ENCODE assay signal across 13 cellular contexts in genomic region chr12:106987846-106988245, GRCh38. TPM values are rescaled to one million over a fixed set of nuclear protein-coding genes. Genes with fewer than 3 reads are reported as not detected.
DNase-seq lines count a peak whose midpoint lies in the region; ATAC-seq and TF ChIP-seq lines count a peak whose summit lies in the region.
"Had no signal": no experiment of that assay in that cellular context is flagged by ENCODE, and none has a peak within 500 bp of the region (broad histone marks: within the 10 kb centered on the region; RNA-seq: fewer than 3 reads in every experiment).

No MANE protein-coding gene starts in this region.

- peak overlapping the region; percentile 65 to 87 for H3K27ac ChIP-seq in left lung
- H3K27ac ChIP-seq in thyroid gland: peak overlapping the region in 2 of 3 donors; percentile 76 to 93
- H3K27ac ChIP-seq: WERI-Rb-1 had no signal

- TF ChIP-seq POLR2A in thyroid gland (IDR thresholded peaks at IDR 0.05): no peak

- peak; percentile 6 for ATAC-seq in left lung

- TF ChIP-seq CTCF in left lung (IDR thresholded peaks at IDR 0.05) (no peak), thyroid gland (IDR thresholded peaks at IDR 0.05) (no peak)

- H3K4me3 ChIP-seq in left lung (no peak overlapping the region), thyroid gland (replicated peaks in 1 of 3) (no peak overlapping the region)

- peaks cover 21% of the 10 kb centered on the region for H3K36me3 Mint-ChIP-seq in activated naive CD4-positive, alpha-beta T cell treated with anti-CD3 and anti-CD28 coated beads, Interleukin-2, amount 10 ng/mL, durations not matched to agents 7 days and 5 days
- H3K36me3 Mint-ChIP-seq in activated T-helper 1 cell treated with anti-CD3 and anti-CD28 coated beads, Interleukin-12 subunit alpha, Interleukin-12 subunit beta, Interleukin-2, Interleukin-4 antibody, amounts not matched to agents 30 ng/mL and 10 ng/mL and 1 ng/mL, durations not matched to agents 14 hours and 24 hours and 36 hours (ENCODE audit: low read depth): peaks cover 23% of the 10 kb centered on the region

- DNase-seq in activated naive CD4-positive, alpha-beta T cell treated with anti-CD3 and anti-CD28 coated beads, Interleukin-2, amount 10 ng/mL, durations not matched to agents 7 days and 5 days: no peak
- no peak for DNase-seq in activated naive CD4-positive, alpha-beta T cell treated with anti-CD3 and anti-CD28 coated beads, Interleukin-2, amount 50 U/mL, for 16 hours
- no peak for DNase-seq in activated T-helper 1 cell treated with anti-CD3 and anti-CD28 coated beads, Interleukin-12 subunit alpha, Interleukin-12 subunit beta, Interleukin-2, Interleukin-4 antibody, amounts not matched to agents 30 ng/mL and 10 ng/mL and 1 ng/mL, durations not matched to agents 14 hours and 24 hours and 36 hours (ENCODE audit: low spot score)
- DNase-seq in left lung (no peak), thyroid gland (peak; percentile 35 to 40), T1000 (lab: John Stamatoyannopoulos, UW) (no peak), NCI-H187 (lab: John Stamatoyannopoulos, UW) (no peak), putamen (ENCODE audit: low spot score) (no peak)
- DNase-seq: COR-L47; lower lobe of right lung; NCI-H1930; stimulated activated CD4-positive, alpha-beta T cell treated with anti-CD3 and anti-CD28 coated beads, Interleukin-4, amount 100 ng/mL, for 4 hours; WERI-Rb-1 had no signal

- intact Hi-C loops in activated T-helper 1 cell treated with anti-CD3 and anti-CD28 coated beads, Interleukin-12 subunit alpha, Interleukin-12 subunit beta, Interleukin-2, Interleukin-4 antibody, amounts not matched to agents 30 ng/mL and 10 ng/mL and 1 ng/mL, durations not matched to agents 14 hours and 24 hours and 36 hours (cut with micrococcal nuclease): loop anchor here (1.0 to 2.0 kb wide), 4 partner anchors 39 to 685 kb away; partner anchors contain the start of genes CRY1 and TCP11L2
- intact Hi-C loops in left lung (cut with DNase I): no loop called here
- intact Hi-C loops in thyroid gland (cut with DNase I): no loop called here

- CTCF ChIA-PET in activated naive CD4-positive, alpha-beta T cell treated with anti-CD3 and anti-CD28 coated beads, Interleukin-2, amount 10 ng/mL, durations not matched to agents 7 days and 5 days (lab: Charles Lee): interaction anchor here (1.3 kb wide), 1 partner anchor 27 kb away, joined by 5 read pairs; no protein-coding TSS in a partner anchor

- H3K27me3 Mint-ChIP-seq in activated naive CD4-positive, alpha-beta T cell treated with anti-CD3 and anti-CD28 coated beads, Interleukin-2, amount 10 ng/mL, durations not matched to agents 7 days and 5 days: no peaks in the 10 kb centered on the region
- H3K27me3 Mint-ChIP-seq in activated T-helper 1 cell treated with anti-CD3 and anti-CD28 coated beads, Interleukin-12 subunit alpha, Interleukin-12 subunit beta, Interleukin-2, Interleukin-4 antibody, amounts not matched to agents 30 ng/mL and 10 ng/mL and 1 ng/mL, durations not matched to agents 14 hours and 24 hours and 36 hours (ENCODE audit: insufficient read depth): peaks cover 2% of the 10 kb centered on the region

- no peaks in the 10 kb centered on the region for H3K27me3 ChIP-seq in left lung
- H3K27me3 ChIP-seq in thyroid gland: no peaks in the 10 kb centered on the region

- H3K4me1 ChIP-seq in left lung: peaks cover 7 to 22% of the 10 kb centered on the region in 2 donors
- H3K4me1 ChIP-seq in thyroid gland: peaks cover 17 to 33% of the 10 kb centered on the region in 2 donors

- H3K9me3 Mint-ChIP-seq in activated naive CD4-positive, alpha-beta T cell treated with anti-CD3 and anti-CD28 coated beads, Interleukin-2, amount 10 ng/mL, durations not matched to agents 7 days and 5 days: peaks cover 5% of the 10 kb centered on the region
- H3K9me3 Mint-ChIP-seq in activated T-helper 1 cell treated with anti-CD3 and anti-CD28 coated beads, Interleukin-12 subunit alpha, Interleukin-12 subunit beta, Interleukin-2, Interleukin-4 antibody, amounts not matched to agents 30 ng/mL and 10 ng/mL and 1 ng/mL, durations not matched to agents 14 hours and 24 hours and 36 hours: no peaks in the 10 kb centered on the region

- H3K36me3 ChIP-seq in left lung (peaks cover 0 to 5% of the 10 kb centered on the region in 2 donors), thyroid gland (no peaks in the 10 kb centered on the region)

- peaks cover 37% of the 10 kb centered on the region for H3K4me1 Mint-ChIP-seq in activated naive CD4-positive, alpha-beta T cell treated with anti-CD3 and anti-CD28 coated beads, Interleukin-2, amount 10 ng/mL, durations not matched to agents 7 days and 5 days
- H3K4me1 Mint-ChIP-seq in activated T-helper 1 cell treated with anti-CD3 and anti-CD28 coated beads, Interleukin-12 subunit alpha, Interleukin-12 subunit beta, Interleukin-2, Interleukin-4 antibody, amounts not matched to agents 30 ng/mL and 10 ng/mL and 1 ng/mL, durations not matched to agents 14 hours and 24 hours and 36 hours (ENCODE audit: low read depth): peaks cover 41% of the 10 kb centered on the region

- WGBS in thyroid gland, 2 donors: 28 to 52% methylated on average over 6 of the region's 6 CpGs

- no peak overlapping the region for H3K27ac Mint-ChIP-seq in activated naive CD4-positive, alpha-beta T cell treated with anti-CD3 and anti-CD28 coated beads, Interleukin-2, amount 10 ng/mL, durations not matched to agents 7 days and 5 days
- H3K27ac Mint-ChIP-seq in activated T-helper 1 cell treated with anti-CD3 and anti-CD28 coated beads, Interleukin-12 subunit alpha, Interleukin-12 subunit beta, Interleukin-2, Interleukin-4 antibody, amounts not matched to agents 30 ng/mL and 10 ng/mL and 1 ng/mL, durations not matched to agents 14 hours and 24 hours and 36 hours: no peak overlapping the region

- peak overlapping the region; percentile 86 for H3K4me3 Mint-ChIP-seq in activated naive CD4-positive, alpha-beta T cell treated with anti-CD3 and anti-CD28 coated beads, Interleukin-2, amount 10 ng/mL, durations not matched to agents 7 days and 5 days
- peak overlapping the region; percentile 74 for H3K4me3 Mint-ChIP-seq in activated T-helper 1 cell treated with anti-CD3 and anti-CD28 coated beads, Interleukin-12 subunit alpha, Interleukin-12 subunit beta, Interleukin-2, Interleukin-4 antibody, amounts not matched to agents 30 ng/mL and 10 ng/mL and 1 ng/mL, durations not matched to agents 14 hours and 24 hours and 36 hours

- no peaks in the 10 kb centered on the region for H3K9me3 ChIP-seq in left lung
- H3K9me3 ChIP-seq in thyroid gland: no peaks in the 10 kb centered on the region
- H3K9me3 ChIP-seq: lower lobe of right lung had no signal

RNA-seq across cellular contexts. Expression of gene MTERF2, which starts 0.9 kb away (rescaled TPM):
- 3.9 and 5.2 TPM in 2 replicates for total RNA-seq in activated T-helper 1 cell treated with anti-CD3 and anti-CD28 coated beads, Interleukin-12 subunit alpha, Interleukin-12 subunit beta, Interleukin-2, Interleukin-4 antibody, amounts not matched to agents 30 ng/mL and 10 ng/mL and 1 ng/mL, durations not matched to agents 14 hours and 24 hours and 36 hours
- total RNA-seq in left lung (10 to 100 TPM; 10.8 to 11.0 TPM), thyroid gland (10 to 100 TPM; 22.9 to 37.0 (median 31.3) TPM)

RNA-seq across cellular contexts. Expression of gene TMEM263, which starts 32.1 kb away (rescaled TPM):
- total RNA-seq in activated T-helper 1 cell treated with anti-CD3 and anti-CD28 coated beads, Interleukin-12 subunit alpha, Interleukin-12 subunit beta, Interleukin-2, Interleukin-4 antibody, amounts not matched to agents 30 ng/mL and 10 ng/mL and 1 ng/mL, durations not matched to agents 14 hours and 24 hours and 36 hours: 25.5 and 25.9 TPM in 2 replicates
- total RNA-seq in left lung: 10 to 100 TPM; 42.7 to 59.3 TPM
- 10 to 100 TPM; 74.3 to 91.0 (median 81.9) TPM for total RNA-seq in thyroid gland

Comparison
In these comparisons a context has a peak if more than half of its experiments do, and no peak if none do; other contexts are left out.
1. DNase-seq: peak in thyroid gland (2 of 2); none in activated naive CD4-positive, alpha-beta T cell treated with anti-CD3 and anti-CD28 coated beads, Interleukin-2, amount 10 ng/mL, durations not matched to agents 7 days and 5 days (single experiment), activated naive CD4-positive, alpha-beta T cell treated with anti-CD3 and anti-CD28 coated beads, Interleukin-2, amount 50 U/mL, for 16 hours (single experiment), activated T-helper 1 cell treated with anti-CD3 and anti-CD28 coated beads, Interleukin-12 subunit alpha, Interleukin-12 subunit beta, Interleukin-2, Interleukin-4 antibody, amounts not matched to agents 30 ng/mL and 10 ng/mL and 1 ng/mL, durations not matched to agents 14 hours and 24 hours and 36 hours (single experiment), left lung (0 of 2), T1000 (single experiment), NCI-H187 (0 of 2) and putamen (single experiment).